ENCODE assay signal across 26 cellular contexts in genomic region chr1:231998791-231999190, GRCh38.
"Had no signal": no experiment of that assay in that cellular context is flagged by ENCODE, and none has a peak within 500 bp of the region (broad histone marks: within the 10 kb centered on the region; RNA-seq: fewer than 3 reads in every experiment).

No MANE protein-coding gene starts in this region.

- H3K9me3 ChIP-seq: colonic mucosa, esophagus squamous epithelium, gastrocnemius medialis, heart right ventricle, left lung, lower lobe of right lung, mucosa of descending colon had no signal

- H3K27me3 ChIP-seq: colonic mucosa, esophagus squamous epithelium, gastrocnemius medialis, heart right ventricle, left lung had no signal

- DNase-seq: colonic mucosa; cortex of kidney; effector CD8-positive, alpha-beta T cell; effector memory CD8-positive, alpha-beta T cell; endodermal cell; erythroblast; esophagus squamous epithelium; foreskin fibroblast; foreskin melanocyte; gastrocnemius medialis; glutamatergic neuron; head of caudate nucleus; heart right ventricle; hippocampal formation; left cardiac atrium; left lung; left ventricle myocardium superior; lower lobe of right lung; mesenchymal stem cell; mucosa of descending colon; naive B cell had no signal

- H3K4me3 ChIP-seq: colonic mucosa, esophagus squamous epithelium, gastrocnemius medialis, heart right ventricle, left lung, lower lobe of right lung, mucosa of descending colon had no signal

- H3K4me1 ChIP-seq: colonic mucosa, esophagus squamous epithelium, gastrocnemius medialis, heart right ventricle, left lung, lower lobe of right lung had no signal

- FAIRE-seq: endometrium, islet of Langerhans, keratinocyte had no signal

- H3K36me3 ChIP-seq: colonic mucosa, esophagus squamous epithelium, gastrocnemius medialis, heart right ventricle, left lung, lower lobe of right lung had no signal

- H3K27ac ChIP-seq: colonic mucosa, epithelial cell of prostate, esophagus squamous epithelium, gastrocnemius medialis, heart right ventricle, left lung, lower lobe of right lung had no signal

- ATAC-seq: effector memory CD8-positive, alpha-beta T cell; esophagus mucosa; gastrocnemius medialis; heart right ventricle; left cardiac atrium; left lung; left ventricle myocardium superior; lower lobe of right lung; mucosa of descending colon had no signal
